18 cellular contexts compared by ENCODE assay signal in the genomic region with DNA sequence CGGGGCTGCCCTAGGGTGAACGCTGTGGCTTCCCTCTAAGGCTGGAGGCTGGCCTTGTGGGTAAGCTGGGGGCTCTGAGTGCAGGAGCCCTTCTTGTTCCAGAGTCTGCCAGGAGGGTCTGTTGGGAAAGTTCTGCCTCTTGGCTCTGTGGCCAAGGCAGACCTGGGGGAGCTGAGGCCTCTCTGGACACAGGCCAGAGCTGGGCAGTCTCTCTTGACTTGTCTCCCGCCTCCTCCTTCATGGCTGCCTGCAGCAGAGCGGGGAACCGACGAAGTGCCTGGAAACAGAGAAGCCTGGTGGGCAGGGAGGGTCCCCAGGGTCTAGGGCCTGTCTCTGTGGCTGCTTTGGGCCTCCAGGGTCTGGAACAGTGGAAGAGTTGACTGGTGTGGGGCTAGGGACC. TPM values are rescaled to one million over a fixed set of nuclear protein-coding genes. Genes with fewer than 3 reads are reported as not detected.
"Had no signal": no experiment of that assay in that cellular context is flagged by ENCODE, and none has a peak within 500 bp of the region (broad histone marks: within the 10 kb centered on the region; RNA-seq: fewer than 3 reads in every experiment).

No MANE protein-coding gene starts in this region.

- H3K27ac ChIP-seq: cardiac muscle cell, coronary artery, lower lobe of right lung, tibial artery had no signal

- H3K4me1 ChIP-seq: lower lobe of right lung had no signal

- H3K36me3 Mint-ChIP-seq: activated CD8-positive, alpha-beta memory T cell treated with anti-CD3 and anti-CD28 coated beads, Interleukin-2, amount 10 ng/mL, durations not matched to agents 7 days and 5 days; activated naive CD4-positive, alpha-beta T cell treated with anti-CD3 and anti-CD28 coated beads, Interleukin-2, amount 50 U/mL, for 72 hours; naive B cell had no signal

- H3K27ac Mint-ChIP-seq: activated CD8-positive, alpha-beta memory T cell treated with anti-CD3 and anti-CD28 coated beads, Interleukin-2, amount 10 ng/mL, durations not matched to agents 7 days and 5 days; activated naive CD4-positive, alpha-beta T cell treated with anti-CD3 and anti-CD28 coated beads, Interleukin-2, amount 50 U/mL, for 72 hours; naive B cell; stimulated activated naive CD8-positive, alpha-beta T cell treated with anti-CD3 and anti-CD28 coated beads, Interleukin-15, amount 100 ng/mL, for 72 hours had no signal

- H3K4me3 ChIP-seq: cardiac muscle cell, coronary artery, lower lobe of right lung, tibial artery had no signal

- H3K9me3 Mint-ChIP-seq: activated naive CD4-positive, alpha-beta T cell treated with anti-CD3 and anti-CD28 coated beads, Interleukin-2, amount 50 U/mL, for 72 hours; activated T-cell treated with anti-CD3 and anti-CD28 coated beads, Interleukin-2, amount 50 U/mL, for 4 hours; naive B cell; stimulated activated naive CD8-positive, alpha-beta T cell treated with anti-CD3 and anti-CD28 coated beads, Interleukin-15, amount 100 ng/mL, for 72 hours had no signal

- DNase-seq: activated CD4-positive, alpha-beta T cell treated with anti-CD3 and anti-CD28 coated beads, Interleukin-2, amount 50 U/mL, for 4 hours; activated CD8-positive, alpha-beta memory T cell treated with anti-CD3 and anti-CD28 coated beads, Interleukin-2, amount 10 ng/mL, durations not matched to agents 7 days and 5 days; activated effector memory CD4-positive, alpha-beta T cell treated with anti-CD3 and anti-CD28 coated beads, Interleukin-2, amount 50 U/mL, for 16 hours; activated T-cell treated with anti-CD3 and anti-CD28 coated beads, Interleukin-2, amount 50 U/mL, for 4 hours; aorta; effector CD8-positive, alpha-beta T cell; hippocampal formation; lower lobe of right lung; naive B cell; SIG-M5; stimulated activated CD4-positive, alpha-beta T cell treated with anti-CD3 and anti-CD28 coated beads, Interleukin-15, amount 100 ng/mL, for 24 hours; stimulated activated CD4-positive, alpha-beta T cell treated with anti-CD3 and anti-CD28 coated beads, Interleukin-4, amount 100 ng/mL, for 24 hours; stimulated activated naive CD8-positive, alpha-beta T cell treated with anti-CD3 and anti-CD28 coated beads, Interleukin-15, amount 100 ng/mL, for 72 hours; tibial artery had no signal

- H3K36me3 ChIP-seq: cardiac muscle cell, lower lobe of right lung, tibial artery had no signal

- H3K9me3 ChIP-seq: lower lobe of right lung, tibial artery had no signal

- H3K4me3 Mint-ChIP-seq: activated CD8-positive, alpha-beta memory T cell treated with anti-CD3 and anti-CD28 coated beads, Interleukin-2, amount 10 ng/mL, durations not matched to agents 7 days and 5 days; activated T-cell treated with anti-CD3 and anti-CD28 coated beads, Interleukin-2, amount 50 U/mL, for 4 hours; stimulated activated naive CD8-positive, alpha-beta T cell treated with anti-CD3 and anti-CD28 coated beads, Interleukin-15, amount 100 ng/mL, for 72 hours had no signal

- ATAC-seq: activated CD4-positive, CD25-positive, alpha-beta regulatory T cell treated with anti-CD3 and anti-CD28 coated beads, Interleukin-2, amount 50 U/mL, for 24 hours; activated CD8-positive, alpha-beta memory T cell treated with anti-CD3 and anti-CD28 coated beads, Interleukin-2, amount 10 ng/mL, durations not matched to agents 7 days and 5 days; activated naive CD4-positive, alpha-beta T cell treated with anti-CD3 and anti-CD28 coated beads, Interleukin-2, amount 50 U/mL, for 72 hours; lower lobe of right lung; stimulated activated naive CD8-positive, alpha-beta T cell treated with anti-CD3 and anti-CD28 coated beads, Interleukin-15, amount 100 ng/mL, for 72 hours had no signal

RNA-seq across cellular contexts. Expression of a gene that starts 33.4 kb away (rescaled TPM):
- polyA plus RNA-seq: aorta had no signal
